Comparison of ENCODE assay signal across 26 cellular contexts in genomic region chr20:59393142-59393541, GRCh38.
A peak's percentile ranks its signal among the peaks of the same experiment; 100 is the strongest.
DNase-seq lines count a peak whose midpoint lies in the region; ATAC-seq, FAIRE-seq and TF ChIP-seq lines count a peak whose summit lies in the region.
"Had no signal": no experiment of that assay in that cellular context is flagged by ENCODE, and none has a peak within 500 bp of the region (broad histone marks: within the 10 kb centered on the region; RNA-seq: fewer than 3 reads in every experiment).

No MANE protein-coding gene starts in this region.

- no peaks in the 10 kb centered on the region for H3K9me3 ChIP-seq in HepG2 (ENCODE audit: low read length)
- H3K9me3 ChIP-seq in right lobe of liver: no peaks in the 10 kb centered on the region
- no peaks in the 10 kb centered on the region for H3K9me3 ChIP-seq in HEK293 (ENCODE audit: control insufficient read depth, insufficient read depth, low read depth, low read length)
- no peaks in the 10 kb centered on the region for H3K9me3 ChIP-seq in GM12878 (replicated peaks; ENCODE audit: control insufficient read depth, insufficient read depth, low read length)
- H3K9me3 ChIP-seq: BE2C; BLaER1 treated with 17β-estradiol and CSF1 and Interleukin-3, amounts not matched to agents 10 nM and 100 nM; Caco-2 had no signal

- H3K27ac ChIP-seq in HepG2 (ENCODE audit: extremely low read length, insufficient read depth, low read length) (no peak overlapping the region), right lobe of liver (no peak overlapping the region), HEK293 (ENCODE audit: extremely low read depth, low read depth, low read length) (no peak overlapping the region), GM12878 (ENCODE audit: control insufficient read depth, insufficient read depth) (no peak overlapping the region)
- H3K27ac ChIP-seq: BLaER1 treated with 17β-estradiol and CSF1 and Interleukin-3, amounts not matched to agents 10 nM and 100 nM had no signal

- SMC1A ChIA-PET in GM12878 (lab: Charles Lee; ENCODE audit: uncharacterized antibody, unreplicated experiment): no interaction called here

- H3K79me2 ChIP-seq in HepG2 (ENCODE audit: insufficient read depth, low read length): no peaks in the 10 kb centered on the region
- H3K79me2 ChIP-seq in GM12878 (ENCODE audit: control insufficient read depth, insufficient read depth, low read length): no peaks in the 10 kb centered on the region

- H3K4me1 ChIP-seq in HepG2 (ENCODE audit: insufficient read depth, low read length) (no peaks in the 10 kb centered on the region), right lobe of liver (no peaks in the 10 kb centered on the region), HEK293 (ENCODE audit: control insufficient read depth, insufficient read depth, low read length) (no peaks in the 10 kb centered on the region), GM12878 (ENCODE audit: control insufficient read depth, insufficient read depth, low read length) (no peaks in the 10 kb centered on the region)
- H3K4me1 ChIP-seq: Caco-2 had no signal

- H3K36me3 ChIP-seq in HepG2 (replicated peaks in 1 of 2; ENCODE audit: control insufficient read depth in 1 of 2, insufficient read depth in 2 of 2, low read length in 2 of 2): no peaks in the 10 kb centered on the region
- H3K36me3 ChIP-seq in right lobe of liver: no peaks in the 10 kb centered on the region
- H3K36me3 ChIP-seq in HEK293 (ENCODE audit: control insufficient read depth in 2 of 2, insufficient read depth in 1 of 2, low read length in 2 of 2): no peaks in the 10 kb centered on the region
- no peaks in the 10 kb centered on the region for H3K36me3 ChIP-seq in GM12878 (ENCODE audit: control insufficient read depth in 2 of 2, insufficient read depth in 2 of 2, low read length in 1 of 2)
- H3K36me3 ChIP-seq: BE2C; BLaER1 treated with 17β-estradiol and CSF1 and Interleukin-3, amounts not matched to agents 10 nM and 100 nM had no signal

- TF ChIP-seq EP300 in HepG2 (IDR thresholded peaks at IDR 0.05; ENCODE audit: low read depth in 2 of 2, low read length in 2 of 2): no peak
- TF ChIP-seq EP300 in HepG2 (CRISPR knock-in tag; IDR thresholded peaks at IDR 0.05; ENCODE audit: borderline replicate concordance): no peak
- TF ChIP-seq EP300 in GM12878 (IDR thresholded peaks at IDR 0.05; ENCODE audit: borderline replicate concordance in 1 of 2, control insufficient read depth in 1 of 2, low read depth in 2 of 2, low read length in 2 of 2): no peak

- TF ChIP-seq RAD21 in HepG2 (CRISPR knock-in tag; IDR thresholded peaks at IDR 0.05) (no peak), GM12878 (IDR thresholded peaks at IDR 0.05; ENCODE audit: insufficient read depth, low read depth, low read length) (no peak)

- CTCF ChIA-PET in HepG2 (lab: Yijun Ruan, JAX; ENCODE audit: low intra/inter-chr PET ratio, low total read pairs): no interaction called here
- CTCF ChIA-PET in HEK293 (lab: Yijun Ruan, JAX): no interaction called here
- CTCF ChIA-PET in GM12878 (lab: Yijun Ruan, JAX): no interaction called here

- H3K27me3 ChIP-seq in HepG2 (ENCODE audit: control insufficient read depth in 1 of 2, insufficient read depth in 2 of 2, low read length in 2 of 2) (peaks cover 0 to 26% of the 10 kb centered on the region in 2 experiments; a peak in 2 of 5 replicates), right lobe of liver (no peaks in the 10 kb centered on the region), GM12878 (replicated peaks in 1 of 2; ENCODE audit: control insufficient read depth in 2 of 2, insufficient read depth in 2 of 2, low read length in 1 of 2) (no peaks in the 10 kb centered on the region; a peak in 2 of 4 replicates)
- H3K27me3 ChIP-seq: BE2C; BLaER1 treated with 17β-estradiol and CSF1 and Interleukin-3, amounts not matched to agents 10 nM and 100 nM had no signal

- no peak overlapping the region for H2AFZ ChIP-seq in HepG2 (ENCODE audit: low read length)
- no peak overlapping the region for H2AFZ ChIP-seq in GM12878 (ENCODE audit: control insufficient read depth, low read depth, low read length)

- H3K4me2 ChIP-seq in HepG2 (ENCODE audit: low read depth, low read length): no peak overlapping the region
- H3K4me2 ChIP-seq in GM12878 (ENCODE audit: control insufficient read depth, insufficient read depth): no peak overlapping the region

- TF ChIP-seq POLR2A in HepG2 (IDR thresholded peaks at IDR 0.05; ENCODE audit: insufficient read depth in 1 of 2, low read depth in 2 of 2, low read length in 2 of 2) (no peak), right lobe of liver (IDR thresholded peaks at IDR 0.05) (no peak), GM12878 (IDR thresholded peaks at IDR 0.05; ENCODE audit: low read depth, low read length) (no peak)

- FAIRE-seq in HepG2 (lab: Jason Lieb, UNC): no peak
- no peak for FAIRE-seq in GM12878 (lab: Jason Lieb, UNC)
- FAIRE-seq: A204.1, D721Med, G401.6, GM12892, GM18507, GM19239 had no signal

- in situ Hi-C loops in HepG2 (cut with HindIII; ENCODE audit: extremely low pct_ligation_motif_present, low pct_unique_long_range_greater_than_20kb) (no loop called here), GM12878 (cut with MboI) (no loop called here)

- peaks cover 2% of the 10 kb centered on the region for H3K27me3 Mint-ChIP-seq in glutamatergic neuron (ENCODE audit: unreplicated experiment)

- BruUV-seq in HepG2 (replicated peaks; lab: Mats Ljungman, UMichigan): no TSS peak
- BruUV-seq in GM12878 (replicated peaks; lab: Mats Ljungman, UMichigan): no TSS peak

- 31% methylated on average over 3 of the region's 3 CpGs for WGBS in HepG2 (ENCODE audit: low lambda C conversion rate)
- WGBS in right lobe of liver (ENCODE audit: insufficient coverage, low coverage, low lambda C conversion rate, missing lambda C conversion rate): 79% methylated on average over 3 of the region's 3 CpGs
- 25% methylated on average over 3 of the region's 3 CpGs for WGBS in GM12878 (ENCODE audit: insufficient coverage, insufficient replicate concordance, low lambda C conversion rate, missing lambda C conversion rate)

- ATAC-seq in HepG2 (no peak), right lobe of liver (no peak), GM12878 (no peak), GM18519 (IDR thresholded peaks at IDR 0.05; ENCODE audit: low FRiP score, unreplicated experiment) (no peak)

- RAD21 ChIA-PET in GM12878 (lab: Charles Lee; ENCODE audit: unreplicated experiment): no interaction called here

- H3K36me3 Mint-ChIP-seq in glutamatergic neuron (ENCODE audit: unreplicated experiment): peaks cover 5% of the 10 kb centered on the region
- H3K36me3 Mint-ChIP-seq: CD14-positive monocyte; CD4-positive, alpha-beta memory T cell; CD4-positive, CD25-positive, alpha-beta regulatory T cell; CD8-positive, alpha-beta memory T cell had no signal

- H3K27ac Mint-ChIP-seq in glutamatergic neuron (ENCODE audit: unreplicated experiment): no peak overlapping the region
- H3K27ac Mint-ChIP-seq: CD14-positive monocyte; CD4-positive, alpha-beta memory T cell; CD4-positive, CD25-positive, alpha-beta regulatory T cell; CD8-positive, alpha-beta memory T cell had no signal

- peaks cover 7% of the 10 kb centered on the region for H3K9me3 Mint-ChIP-seq in glutamatergic neuron (ENCODE audit: unreplicated experiment)
- H3K9me3 Mint-ChIP-seq: CD4-positive, CD25-positive, alpha-beta regulatory T cell; CD8-positive, alpha-beta memory T cell had no signal

- peaks cover 8% of the 10 kb centered on the region for H3K4me1 Mint-ChIP-seq in glutamatergic neuron (ENCODE audit: low read depth, unreplicated experiment)
- H3K4me1 Mint-ChIP-seq: CD14-positive monocyte; CD4-positive, alpha-beta memory T cell; CD4-positive, CD25-positive, alpha-beta regulatory T cell; CD8-positive, alpha-beta memory T cell had no signal

- H3K4me3 ChIP-seq in HepG2 (replicated peaks in 1 of 3; ENCODE audit: insufficient read depth in 1 of 3, low read depth in 2 of 3, low read length in 3 of 3): no peak overlapping the region
- no peak overlapping the region for H3K4me3 ChIP-seq in right lobe of liver
- no peak overlapping the region for H3K4me3 ChIP-seq in HEK293 (ENCODE audit: low read depth, low read length)
- H3K4me3 ChIP-seq in GM12878: no peak overlapping the region
- H3K4me3 ChIP-seq: BLaER1 treated with 17β-estradiol and CSF1 and Interleukin-3, amounts not matched to agents 10 nM and 100 nM had no signal

- POLR2A ChIA-PET in HepG2 (lab: Yijun Ruan, JAX): no interaction called here
- POLR2A ChIA-PET in HEK293 (lab: Yijun Ruan, JAX): no interaction called here
- POLR2A ChIA-PET in GM12878 (lab: Charles Lee): no interaction called here

- TF ChIP-seq CTCF in HepG2 (CRISPR knock-in tag; IDR thresholded peaks at IDR 0.05) (no peak), right lobe of liver (IDR thresholded peaks at IDR 0.05) (no peak), HEK293 (tag by site-specific recombination; IDR thresholded peaks at IDR 0.05) (no peak), GM12878 (IDR thresholded peaks at IDR 0.05 in 2 of 3, conservative IDR thresholded peaks at IDR 0.05 in 1 of 3; ENCODE audit: control insufficient read depth in 2 of 3, extremely low read depth in 1 of 3, insufficient read depth in 1 of 3, low read depth in 3 of 3, low read length in 3 of 3) (no peak), glutamatergic neuron (IDR thresholded peaks at IDR 0.05; ENCODE audit: partially characterized antibody, unreplicated experiment) (no peak)

- intact Hi-C loops in HepG2 (cut with micrococcal nuclease; ENCODE audit: unreplicated experiment) (no loop called here), right lobe of liver (cut with DNase I) (no loop called here), GM12878 (cut with micrococcal nuclease; ENCODE audit: unreplicated experiment) (no loop called here)

- peak overlapping the region; percentile 5 for H3K4me3 Mint-ChIP-seq in glutamatergic neuron (ENCODE audit: unreplicated experiment)
- H3K4me3 Mint-ChIP-seq: CD14-positive monocyte; CD4-positive, alpha-beta memory T cell; CD4-positive, CD25-positive, alpha-beta regulatory T cell; CD8-positive, alpha-beta memory T cell had no signal

- no peak overlapping the region for H3K9ac ChIP-seq in HepG2 (ENCODE audit: insufficient read depth, low read depth, low read length)
- H3K9ac ChIP-seq in GM12878 (ENCODE audit: control insufficient read depth, insufficient read depth, low read length): no peak overlapping the region
- H3K9ac ChIP-seq: BLaER1 treated with 17β-estradiol and CSF1 and Interleukin-3, amounts not matched to agents 10 nM and 100 nM had no signal

- no peaks in the 10 kb centered on the region for H4K20me1 ChIP-seq in HepG2 (ENCODE audit: insufficient read depth, low read length)
- no peaks in the 10 kb centered on the region for H4K20me1 ChIP-seq in GM12878 (ENCODE audit: control insufficient read depth, insufficient read depth)
- H4K20me1 ChIP-seq: BLaER1 treated with 17β-estradiol and CSF1 and Interleukin-3, amounts not matched to agents 10 nM and 100 nM had no signal

- DNase-seq in HepG2 (ENCODE audit: low spot score): no peak
- no peak for DNase-seq in right lobe of liver
- DNase-seq in GM12878 (ENCODE audit: low read depth, low spot score): no peak
- DNase-seq in glutamatergic neuron: no peak
- DNase-seq in NCI-H1694 (lab: John Stamatoyannopoulos, UW): no peak
- no peak for DNase-seq in COR-L47 (lab: John Stamatoyannopoulos, UW)
- DNase-seq: 8988T; ACHN; BE2C; Caco-2; Calu3; CD4-positive, alpha-beta memory T cell; CD4-positive, CD25-positive, alpha-beta regulatory T cell; CD8-positive, alpha-beta memory T cell; DMS79 treated with DMSO at 0.1 percent for 48 hours; GF-D8 had no signal
